In genomic region chr14:30757082-30757481, GRCh38 we compare ENCODE assay signal across 25 cellular contexts.
"Had no signal": no experiment of that assay in that cellular context is flagged by ENCODE, and none has a peak within 500 bp of the region (broad histone marks: within the 10 kb centered on the region; RNA-seq: fewer than 3 reads in every experiment).

No MANE protein-coding gene starts in this region.

- H3K4me3 ChIP-seq: adrenal gland, colonic mucosa, MG63, Peyer's patch, SJCRH30 had no signal

- H3K36me3 Mint-ChIP-seq: activated naive CD8-positive, alpha-beta T cell treated with anti-CD3 and anti-CD28 coated beads, Interleukin-2, amount 10 ng/mL, durations not matched to agents 7 days and 5 days had no signal

- H3K4me1 Mint-ChIP-seq: activated CD4-positive, alpha-beta memory T cell treated with anti-CD3 and anti-CD28 coated beads, Interleukin-2, amount 10 ng/mL, durations not matched to agents 7 days and 5 days; activated CD4-positive, alpha-beta T cell treated with anti-CD3 and anti-CD28 coated beads for 36 hours; activated naive CD8-positive, alpha-beta T cell treated with anti-CD3 and anti-CD28 coated beads, Interleukin-2, amount 10 ng/mL, durations not matched to agents 7 days and 5 days had no signal

- H3K27ac ChIP-seq: adrenal gland, colonic mucosa, Peyer's patch, RWPE1, SJCRH30, WERI-Rb-1 had no signal

- H3K4me3 Mint-ChIP-seq: activated CD4-positive, alpha-beta memory T cell treated with anti-CD3 and anti-CD28 coated beads, Interleukin-2, amount 10 ng/mL, durations not matched to agents 7 days and 5 days; activated CD4-positive, alpha-beta T cell treated with anti-CD3 and anti-CD28 coated beads for 36 hours; activated naive CD8-positive, alpha-beta T cell treated with anti-CD3 and anti-CD28 coated beads, Interleukin-2, amount 10 ng/mL, durations not matched to agents 7 days and 5 days; activated T-cell treated with anti-CD3 and anti-CD28 coated beads, Interleukin-2, amount 50 U/mL, for 72 hours had no signal

- DNase-seq: activated CD4-positive, alpha-beta memory T cell treated with anti-CD3 and anti-CD28 coated beads, Interleukin-2, amount 10 ng/mL, durations not matched to agents 7 days and 5 days; activated CD4-positive, alpha-beta T cell treated with anti-CD3 and anti-CD28 coated beads for 36 hours; activated CD4-positive, alpha-beta T cell treated with anti-CD3 and anti-CD28 coated beads, Interleukin-2, amount 50 U/mL, for 1 hour; activated naive CD4-positive, alpha-beta T cell treated with anti-CD3 and anti-CD28 coated beads, Interleukin-2, amount 50 U/mL, for 16 hours; activated naive CD8-positive, alpha-beta T cell treated with anti-CD3 and anti-CD28 coated beads, Interleukin-2, amount 10 ng/mL, durations not matched to agents 7 days and 5 days; activated T-cell treated with anti-CD3 and anti-CD28 coated beads, Interleukin-2, amount 50 U/mL, for 72 hours; adrenal gland; anterior cingulate cortex; colonic mucosa; MG63; MV-4-11; NCI-H1092 treated with DMSO at 0.1 percent for 48 hours; NCI-H1436; NCI-H187; NCI-H2081; NCI-H446; NCI-H524; Peyer's patch; Right ventricle myocardium superior; SJCRH30; SK-N-SH; T-helper 1 cell; WERI-Rb-1 had no signal

- H3K9ac ChIP-seq: SK-N-SH had no signal

- ATAC-seq: activated CD4-positive, alpha-beta T cell treated with anti-CD3 and anti-CD28 coated beads for 36 hours; activated T-cell treated with anti-CD3 and anti-CD28 coated beads, Interleukin-2, amount 50 U/mL, for 72 hours had no signal

- H3K27me3 ChIP-seq: adrenal gland, colonic mucosa, MG63, Peyer's patch, SJCRH30 had no signal

- H3K9me3 Mint-ChIP-seq: activated CD4-positive, alpha-beta memory T cell treated with anti-CD3 and anti-CD28 coated beads, Interleukin-2, amount 10 ng/mL, durations not matched to agents 7 days and 5 days; activated naive CD8-positive, alpha-beta T cell treated with anti-CD3 and anti-CD28 coated beads, Interleukin-2, amount 10 ng/mL, durations not matched to agents 7 days and 5 days; activated T-helper 2 cell treated with anti-CD3 and anti-CD28 coated beads, Interferon-gamma antibody, Interleukin-2, Interleukin-4, amounts not matched to agents 10 μg/mL and 5 μg/mL and 100 μg/mL, durations not matched to agents 14 hours and 24 hours and 36 hours had no signal

- H3K9me3 ChIP-seq: adrenal gland, colonic mucosa, MG63, Peyer's patch, SJCRH30, SK-N-SH had no signal

- H3K4me1 ChIP-seq: adrenal gland, colonic mucosa, Peyer's patch, SJCRH30 had no signal

- H3K36me3 ChIP-seq: adrenal gland, colonic mucosa, MG63, Peyer's patch, SJCRH30, WERI-Rb-1 had no signal

- H3K27ac Mint-ChIP-seq: activated CD4-positive, alpha-beta memory T cell treated with anti-CD3 and anti-CD28 coated beads, Interleukin-2, amount 10 ng/mL, durations not matched to agents 7 days and 5 days; activated CD4-positive, alpha-beta T cell treated with anti-CD3 and anti-CD28 coated beads for 36 hours; activated naive CD8-positive, alpha-beta T cell treated with anti-CD3 and anti-CD28 coated beads, Interleukin-2, amount 10 ng/mL, durations not matched to agents 7 days and 5 days; activated T-cell treated with anti-CD3 and anti-CD28 coated beads, Interleukin-2, amount 50 U/mL, for 72 hours; activated T-helper 2 cell treated with anti-CD3 and anti-CD28 coated beads, Interferon-gamma antibody, Interleukin-2, Interleukin-4, amounts not matched to agents 10 μg/mL and 5 μg/mL and 100 μg/mL, durations not matched to agents 14 hours and 24 hours and 36 hours had no signal
